In the genomic region with DNA sequence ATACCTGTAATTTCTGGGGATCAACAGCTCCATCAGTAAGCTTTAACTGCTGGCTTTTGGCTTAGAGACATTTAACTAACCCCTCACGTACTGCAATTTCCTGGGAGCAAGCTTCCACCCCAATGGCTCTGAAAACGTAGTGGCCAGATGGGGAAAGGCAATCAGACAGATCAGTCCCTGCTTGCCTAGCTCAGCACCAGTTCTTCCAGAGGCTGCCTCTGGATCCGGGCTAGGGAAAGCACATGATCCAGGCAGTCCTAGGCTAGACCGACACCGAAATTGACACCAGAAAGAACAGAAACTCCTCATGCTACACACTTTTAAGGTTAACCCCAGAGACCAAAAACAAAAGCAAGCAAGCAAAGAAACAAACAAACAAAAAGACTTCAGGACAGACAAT, we compare ENCODE assay signal across 20 cellular contexts. TPM values are rescaled to one million over a fixed set of nuclear protein-coding genes. Genes with fewer than 3 reads are reported as not detected.
DNase-seq lines count a peak whose midpoint lies in the region; ATAC-seq and TF ChIP-seq lines count a peak whose summit lies in the region.
"Had no signal": no experiment of that assay in that cellular context is flagged by ENCODE, and none has a peak within 500 bp of the region (broad histone marks: within the 10 kb centered on the region; RNA-seq: fewer than 3 reads in every experiment).

No MANE protein-coding gene starts in this region.

- no peak overlapping the region for H3K23ac ChIP-seq in trophoblast cell (ENCODE audit: low read length)

- no peaks in the 10 kb centered on the region for H4K20me1 ChIP-seq in PC-9 (ENCODE audit: insufficient read depth)

- peaks cover 10% of the 10 kb centered on the region for H3K36me3 Mint-ChIP-seq in glutamatergic neuron (ENCODE audit: unreplicated experiment)
- H3K36me3 Mint-ChIP-seq in CD4-positive, alpha-beta T cell (ENCODE audit: low read depth), result peaks cover 62% of the 10 kb centered on the region

- TF ChIP-seq CTCF in PC-9 (conservative IDR thresholded peaks at IDR 0.05) (no peak), glutamatergic neuron (IDR thresholded peaks at IDR 0.05; ENCODE audit: partially characterized antibody, unreplicated experiment) (no peak)
- no peak for TF ChIP-seq CTCF in CD4-positive, alpha-beta T cell (IDR thresholded peaks at IDR 0.05)

- H3K14ac ChIP-seq in trophoblast cell (ENCODE audit: low read length), result no peak overlapping the region

- H4K8ac ChIP-seq in trophoblast cell (ENCODE audit: low read depth, low read length), result no peak overlapping the region

- no TSS peak for BruUV-seq in PC-9 (replicated peaks; lab: Mats Ljungman, UMichigan)

- H2AFZ ChIP-seq in PC-9 (no peak overlapping the region), trophoblast cell (ENCODE audit: insufficient read depth, low read length, poor library complexity) (peak overlapping the region; percentile 33)

- POLR2A ChIA-PET in PC-9 (lab: Charles Lee; ENCODE audit: unreplicated experiment), result interaction anchor here (1.1 kb wide), 1 partner anchor 13 kb away, joined by 7 read pairs; the partner anchor contains the start of gene PREP
- POLR2A ChIA-PET in CD4-positive, alpha-beta T cell (lab: Charles Lee), result no interaction called here

- H3K4me1 ChIP-seq in PC-9 (replicated peaks; ENCODE audit: insufficient read depth), result peaks cover 39% of the 10 kb centered on the region
- H3K4me1 ChIP-seq in trophoblast cell (ENCODE audit: control insufficient read depth in 1 of 2, insufficient read depth in 2 of 2, low read length in 2 of 2), result no peaks in the 10 kb centered on the region

- H3K9me2 ChIP-seq in PC-9 (ENCODE audit: insufficient read depth), result no peaks in the 10 kb centered on the region

- H3K9me3 Mint-ChIP-seq in glutamatergic neuron (ENCODE audit: unreplicated experiment), result peaks cover 5% of the 10 kb centered on the region
- H3K9me3 Mint-ChIP-seq in CD4-positive, alpha-beta T cell, result no peaks in the 10 kb centered on the region
- H3K9me3 Mint-ChIP-seq: activated naive CD8-positive, alpha-beta T cell treated with anti-CD3 and anti-CD28 coated beads, Interleukin-2, amount 50 U/mL, for 24 hours; CD4-positive, CD25-positive, alpha-beta regulatory T cell; stimulated activated naive B cell treated with anti-CD40 and anti-IgM and Interleukin-4, amounts not matched to agents 10 μg/mL and 1 μg/mL and 100 μg/mL, for 72 hours had no signal

- WGBS in trophoblast cell (ENCODE audit: extremely low coverage, insufficient coverage, insufficient read length), result no CpG with 5 or more reads among the region's 5 CpGs

- H3K79me1 ChIP-seq in trophoblast cell (ENCODE audit: low read length), result no peaks in the 10 kb centered on the region

- H3K4me1 Mint-ChIP-seq in glutamatergic neuron (ENCODE audit: low read depth, unreplicated experiment), result peaks cover 13% of the 10 kb centered on the region
- peaks cover 12% of the 10 kb centered on the region for H3K4me1 Mint-ChIP-seq in CD4-positive, alpha-beta T cell (ENCODE audit: low read depth)
- H3K4me1 Mint-ChIP-seq: activated naive CD8-positive, alpha-beta T cell treated with anti-CD3 and anti-CD28 coated beads, Interleukin-2, amount 50 U/mL, for 24 hours; brain had no signal

- no peak overlapping the region for H4K12ac ChIP-seq in trophoblast cell (ENCODE audit: low read depth, low read length)

- no peak overlapping the region for H4K91ac ChIP-seq in trophoblast cell (ENCODE audit: low read depth, low read length)

- H3K4ac ChIP-seq in trophoblast cell (ENCODE audit: low read depth, low read length), result no peak overlapping the region

- H3K4me3 ChIP-seq in PC-9 (peak overlapping the region; percentile 5; the same call in 1 of the 2 replicates), trophoblast cell (ENCODE audit: low read depth, low read length) (no peak overlapping the region)
- H3K4me3 ChIP-seq: GM12878, Peyer's patch, smooth muscle cell had no signal

- H3K18ac ChIP-seq in trophoblast cell (ENCODE audit: low read length), result peak overlapping the region; percentile 77

- H3K9ac ChIP-seq in trophoblast cell (ENCODE audit: low read length), result no peak overlapping the region

- H2AK5ac ChIP-seq in trophoblast cell (ENCODE audit: low read length), result no peak overlapping the region

- H3K79me2 ChIP-seq in PC-9 (ENCODE audit: low read depth) (peaks cover 66% of the 10 kb centered on the region), trophoblast cell (ENCODE audit: control insufficient read depth, insufficient read depth, low read length, poor library complexity) (peaks cover 2% of the 10 kb centered on the region)

- H2BK120ac ChIP-seq in trophoblast cell (ENCODE audit: insufficient read depth, low read length, poor library complexity), result no peak overlapping the region

- peak overlapping the region; percentile 55 for H3K4me3 Mint-ChIP-seq in glutamatergic neuron (ENCODE audit: unreplicated experiment)
- H3K4me3 Mint-ChIP-seq in CD4-positive, alpha-beta T cell, result no peak overlapping the region
- H3K4me3 Mint-ChIP-seq: activated naive CD8-positive, alpha-beta T cell treated with anti-CD3 and anti-CD28 coated beads, Interleukin-2, amount 50 U/mL, for 24 hours; brain; CD4-positive, CD25-positive, alpha-beta regulatory T cell; stimulated activated naive B cell treated with anti-CD40 and anti-IgM and Interleukin-4, amounts not matched to agents 10 μg/mL and 1 μg/mL and 100 μg/mL, for 72 hours had no signal

- CTCF ChIA-PET in PC-9 (lab: Charles Lee), result interaction anchor here (1.0 kb wide), 1 partner anchor 12 kb away, joined by 4 read pairs; no protein-coding TSS in a partner anchor
- CTCF ChIA-PET in CD4-positive, alpha-beta T cell (lab: Charles Lee), result no interaction called here

- no peak for ATAC-seq in GM18907 (IDR thresholded peaks at IDR 0.05; ENCODE audit: unreplicated experiment)
- no peak for ATAC-seq in GM19395 (IDR thresholded peaks at IDR 0.05; ENCODE audit: unreplicated experiment)
- ATAC-seq in CD4-positive, alpha-beta T cell (ENCODE audit: poor library complexity), result no peak
- no peak for ATAC-seq in GM21360 (IDR thresholded peaks at IDR 0.05; ENCODE audit: unreplicated experiment)
- ATAC-seq: activated naive CD8-positive, alpha-beta T cell treated with anti-CD3 and anti-CD28 coated beads, Interleukin-2, amount 50 U/mL, for 24 hours; GM12878; stimulated activated naive B cell treated with anti-CD40 and anti-IgM and Interleukin-4, amounts not matched to agents 10 μg/mL and 1 μg/mL and 100 μg/mL, for 72 hours had no signal

- H3F3A ChIP-seq in PC-9 (ENCODE audit: insufficient read depth, low read depth), result peaks cover 31% of the 10 kb centered on the region

- H3K4me2 ChIP-seq in PC-9 (peak overlapping the region; percentile 66), trophoblast cell (ENCODE audit: low read length) (no peak overlapping the region)
- H3K4me2 ChIP-seq: smooth muscle cell had no signal

- H3K27ac ChIP-seq in PC-9, result peak overlapping the region; percentile 99
- H3K27ac ChIP-seq in trophoblast cell (ENCODE audit: low read depth, low read length), result no peak overlapping the region
- H3K27ac ChIP-seq in CD4-positive, alpha-beta T cell (ENCODE audit: low read depth, low read length), result no peak overlapping the region
- H3K27ac ChIP-seq: HL-60, Peyer's patch, WERI-Rb-1 had no signal

- peak; percentile 25 for DNase-seq in GM03348 (ENCODE audit: low spot score)
- DNase-seq in PC-9, result no peak
- DNase-seq in glutamatergic neuron, result peak; percentile 22
- no peak for DNase-seq in trophoblast cell
- DNase-seq in CD4-positive, alpha-beta T cell, result no peak
- DNase-seq: activated CD8-positive, alpha-beta memory T cell treated with anti-CD3 and anti-CD28 coated beads, Interleukin-2, amount 50 U/mL, for 4 hours; activated naive CD8-positive, alpha-beta T cell treated with anti-CD3 and anti-CD28 coated beads, Interleukin-2, amount 50 U/mL, for 24 hours; CD4-positive, CD25-positive, alpha-beta regulatory T cell; NCI-H1105 treated with DMSO at 0.1 percent for 48 hours; Peyer's patch; stimulated activated CD4-positive, alpha-beta T cell treated with anti-CD3 and anti-CD28 coated beads, Interleukin-2, amount 100 ng/mL, for 48 hours; stimulated activated naive B cell treated with anti-CD40 and anti-IgM and Interleukin-4, amounts not matched to agents 10 μg/mL and 1 μg/mL and 100 μg/mL, for 72 hours; WERI-Rb-1 had no signal

- intact Hi-C loops in PC-9 (cut with micrococcal nuclease; ENCODE audit: unreplicated experiment), result no loop called here
- intact Hi-C loops in CD4-positive, alpha-beta T cell (cut with DNase I, micrococcal nuclease), result no loop called here

- H2BK5ac ChIP-seq in trophoblast cell (ENCODE audit: low read depth, low read length, poor library complexity), result no peak overlapping the region

- H3K36me3 ChIP-seq in PC-9 (ENCODE audit: low read depth) (peaks cover 49% of the 10 kb centered on the region), trophoblast cell (ENCODE audit: control insufficient read depth in 1 of 2, insufficient read depth in 2 of 2, low read length in 2 of 2) (peaks cover 2 to 5% of the 10 kb centered on the region in 2 experiments)
- H3K36me3 ChIP-seq: WERI-Rb-1 had no signal

- no peaks in the 10 kb centered on the region for H3K9me3 ChIP-seq in PC-9 (ENCODE audit: insufficient read depth, low read depth)
- H3K9me3 ChIP-seq in trophoblast cell (ENCODE audit: insufficient read depth, low read depth, low read length), result no peaks in the 10 kb centered on the region
- no peaks in the 10 kb centered on the region for H3K9me3 ChIP-seq in CD4-positive, alpha-beta T cell (ENCODE audit: control insufficient read depth, low read length)
- H3K9me3 ChIP-seq: Peyer's patch had no signal

- peaks cover 4% of the 10 kb centered on the region for H3K27me3 Mint-ChIP-seq in glutamatergic neuron (ENCODE audit: unreplicated experiment)
- no peaks in the 10 kb centered on the region for H3K27me3 Mint-ChIP-seq in CD4-positive, alpha-beta T cell
- H3K27me3 Mint-ChIP-seq: activated naive CD8-positive, alpha-beta T cell treated with anti-CD3 and anti-CD28 coated beads, Interleukin-2, amount 50 U/mL, for 24 hours; brain; CD4-positive, CD25-positive, alpha-beta regulatory T cell; stimulated activated naive B cell treated with anti-CD40 and anti-IgM and Interleukin-4, amounts not matched to agents 10 μg/mL and 1 μg/mL and 100 μg/mL, for 72 hours had no signal

- H3K27me3 ChIP-seq in PC-9 (ENCODE audit: insufficient read depth, low read depth) (no peaks in the 10 kb centered on the region), trophoblast cell (ENCODE audit: insufficient read depth, low read length) (no peaks in the 10 kb centered on the region)
- no peaks in the 10 kb centered on the region for H3K27me3 ChIP-seq in CD4-positive, alpha-beta T cell (ENCODE audit: control insufficient read depth, insufficient read depth, low read length)
- H3K27me3 ChIP-seq: Peyer's patch had no signal

- no peak overlapping the region for H2BK12ac ChIP-seq in trophoblast cell (ENCODE audit: low read length)

- peak overlapping the region; percentile 53 for H3K27ac Mint-ChIP-seq in glutamatergic neuron (ENCODE audit: unreplicated experiment)
- H3K27ac Mint-ChIP-seq in CD4-positive, alpha-beta T cell, result no peak overlapping the region
- H3K27ac Mint-ChIP-seq: activated naive CD8-positive, alpha-beta T cell treated with anti-CD3 and anti-CD28 coated beads, Interleukin-2, amount 50 U/mL, for 24 hours; stimulated activated naive B cell treated with anti-CD40 and anti-IgM and Interleukin-4, amounts not matched to agents 10 μg/mL and 1 μg/mL and 100 μg/mL, for 72 hours had no signal

RNA-seq across cellular contexts. Expression of gene PREP, which starts 13.3 kb away (rescaled TPM):
- total RNA-seq in PC-9 (2021) (35.8 and 36.7 TPM in 2 replicates), glutamatergic neuron (ENCODE audit: unreplicated experiment) (206 TPM)
- 45.1 and 45.2 TPM in 2 replicates for polyA plus RNA-seq in trophoblast cell (2013)
- total RNA-seq in CD4-positive, alpha-beta T cell, result 10 to 100 TPM; 14.9 to 15.6 TPM

Comparison
In these comparisons a context has a peak if more than half of its experiments do, and no peak if none do; other contexts are left out.
1. DNase-seq: peak in GM03348 (single experiment) and glutamatergic neuron (single experiment); none in PC-9 (0 of 2), trophoblast cell (0 of 2) and CD4-positive, alpha-beta T cell (0 of 10).